In genomic region chr2:46257476-46257875, GRCh38 we compare ENCODE assay signal across 12 cellular contexts. TPM values are rescaled to one million over a fixed set of nuclear protein-coding genes. Genes with fewer than 3 reads are reported as not detected.
DNase-seq lines count a peak whose midpoint lies in the region; ATAC-seq and TF ChIP-seq lines count a peak whose summit lies in the region.
"Had no signal": no experiment of that assay in that cellular context is flagged by ENCODE, and none has a peak within 500 bp of the region (broad histone marks: within the 10 kb centered on the region; RNA-seq: fewer than 3 reads in every experiment).

No MANE protein-coding gene starts in this region.

- H3K4me1 ChIP-seq in left ventricle myocardium inferior, result peaks cover 62% of the 10 kb centered on the region

- intact Hi-C loops in left ventricle myocardium inferior (cut with micrococcal nuclease), result no loop called here

- no peaks in the 10 kb centered on the region for H3K36me3 ChIP-seq in left ventricle myocardium inferior

- H3K27ac ChIP-seq in left ventricle myocardium inferior (replicated peaks), result peak overlapping the region; percentile 75
- H3K27ac ChIP-seq: psoas muscle had no signal

- H3K4me3 ChIP-seq in left ventricle myocardium inferior, result no peak overlapping the region
- H3K4me3 ChIP-seq: GM23338, psoas muscle had no signal

- ATAC-seq in GM18867 (IDR thresholded peaks at IDR 0.05; ENCODE audit: unreplicated experiment), result no peak
- ATAC-seq: activated T-cell treated with anti-CD3 and anti-CD28 coated beads, Interleukin-2, amount 50 U/mL, for 4 hours; GM23338 had no signal

- DNase-seq in COLO668 (lab: John Stamatoyannopoulos, UW; ENCODE audit: unreplicated experiment) (peak; percentile 59), NCI-H1417 (lab: John Stamatoyannopoulos, UW) (peak; percentile 84 to 98 (median 87)), SHP77 (lab: John Stamatoyannopoulos, UW) (peak; percentile 41 to 63), left ventricle myocardium inferior (no peak), retina (no peak), mucosa of gallbladder (ENCODE audit: low spot score) (no peak), cerebellar cortex (ENCODE audit: low spot score) (no peak)
- DNase-seq: activated T-cell treated with anti-CD3 and anti-CD28 coated beads, Interleukin-2, amount 50 U/mL, for 4 hours; NCI-H526 treated with DMSO at 0.1 percent for 48 hours; psoas muscle had no signal

- H3K9me3 ChIP-seq in left ventricle myocardium inferior (replicated peaks), result no peaks in the 10 kb centered on the region
- H3K9me3 ChIP-seq: psoas muscle had no signal

- TF ChIP-seq CTCF in left ventricle myocardium inferior (IDR thresholded peaks at IDR 0.05; ENCODE audit: borderline replicate concordance), result no peak

- H3K27me3 ChIP-seq in left ventricle myocardium inferior (ENCODE audit: low read depth), result no peaks in the 10 kb centered on the region

RNA-seq across cellular contexts. Expression of gene EPAS1, which starts 39.7 kb away (rescaled TPM):
- total RNA-seq in left ventricle myocardium inferior, result 205 TPM
- 221 TPM for total RNA-seq in mucosa of gallbladder

Comparison
In these comparisons a context has a peak if more than half of its experiments do, and no peak if none do; other contexts are left out.
1. DNase-seq: peak in COLO668 (single experiment), NCI-H1417 (3 of 3) and SHP77 (2 of 2); none in left ventricle myocardium inferior (single experiment), retina (single experiment), mucosa of gallbladder (single experiment) and cerebellar cortex (single experiment).